Comparison of ENCODE assay signal across 8 cellular contexts in genomic region chr3:27720899-27721716, GRCh38. TPM values are rescaled to one million over a fixed set of nuclear protein-coding genes. Genes with fewer than 3 reads are reported as not detected.
DNase-seq lines count a peak whose midpoint lies in the region; ATAC-seq, FAIRE-seq and TF ChIP-seq lines count a peak whose summit lies in the region.

No MANE protein-coding gene starts in this region.

- peaks cover 8% of the 10 kb centered on the region for H3K4me1 ChIP-seq in cardiac muscle cell (ENCODE audit: low read depth)
- H3K4me1 ChIP-seq in OCI-LY3 (ENCODE audit: low read length): peaks cover 4% of the 10 kb centered on the region; the same call in 1 of the 2 replicates
- H3K4me1 ChIP-seq in pancreas: peaks cover 0 to 10% (median 0%) of the 10 kb centered on the region in 3 donors

- H3K9me3 ChIP-seq in cardiac muscle cell (ENCODE audit: low read depth) (no peaks in the 10 kb centered on the region), OCI-LY3 (ENCODE audit: insufficient read depth, low read length) (no peaks in the 10 kb centered on the region), pancreas (no peaks in the 10 kb centered on the region)

- H3K4me3 ChIP-seq in cardiac muscle cell: peak overlapping the region; percentile 46
- H3K4me3 ChIP-seq in OCI-LY3 (ENCODE audit: low read length): peak overlapping the region; percentile 85
- H3K4me3 ChIP-seq in epithelial cell of esophagus (ENCODE audit: low read length): peak overlapping the region; percentile 43
- peak overlapping the region; percentile 33 to 55 (median 46) for H3K4me3 ChIP-seq in pancreas

- H2AFZ ChIP-seq in OCI-LY3 (ENCODE audit: low read depth, low read length): peak overlapping the region; percentile 100

- no peak overlapping the region for H3K27ac ChIP-seq in cardiac muscle cell
- H3K27ac ChIP-seq in OCI-LY3 (ENCODE audit: low read length): 0 out of 2 replicates have a peak overlapping the region, but pooled peaks have one; percentile 56
- no peak overlapping the region for H3K27ac ChIP-seq in pancreas

- peak overlapping the region; percentile 74 for H3K9ac ChIP-seq in OCI-LY3 (ENCODE audit: low read length)

- no peaks in the 10 kb centered on the region for H3K79me2 ChIP-seq in OCI-LY3 (ENCODE audit: low read length)

- peak in 1 of 2 donors; percentile 28 for DNase-seq in cardiac muscle cell (ENCODE audit: low read depth in 1 of 2, low spot score in 1 of 2)
- no peak for DNase-seq in left ventricle myocardium superior
- peak; percentile 70 for DNase-seq in epithelial cell of esophagus (ENCODE audit: low read depth)
- no peak for DNase-seq in pancreas
- no peak for DNase-seq in T1000 (lab: John Stamatoyannopoulos, UW)
- no peak for DNase-seq in COLO829 (ENCODE audit: low spot score)
- no peak for DNase-seq in NCI-H1436 (lab: John Stamatoyannopoulos, UW)

- peak overlapping the region; percentile 83 for H3K4me2 ChIP-seq in OCI-LY3 (ENCODE audit: low read length)

- ATAC-seq in left ventricle myocardium superior: no peak
- peak; percentile 47 to 85 (median 79) for ATAC-seq in pancreas

- TF ChIP-seq CTCF in cardiac muscle cell (IDR thresholded peaks at IDR 0.05; ENCODE audit: low read depth, low read length) (peak; percentile 29), OCI-LY3 (IDR thresholded peaks at IDR 0.05; ENCODE audit: low read depth, low read length) (no peak), epithelial cell of esophagus (IDR thresholded peaks at IDR 0.05; ENCODE audit: insufficient read depth, low read depth, low read length, missing control alignments) (no peak), pancreas (IDR thresholded peaks at IDR 0.05) (peak in 1 of 4 donors; percentile 27)

- intact Hi-C loops in left ventricle myocardium superior (cut with micrococcal nuclease) (no loop called here), pancreas (cut with DNase I) (no loop called here)

- no peak for FAIRE-seq in pancreas (lab: Jason Lieb, UNC)

- no peaks in the 10 kb centered on the region for H3K36me3 ChIP-seq in cardiac muscle cell
- no peaks in the 10 kb centered on the region for H3K36me3 ChIP-seq in OCI-LY3 (replicated peaks; ENCODE audit: low read depth, low read length)
- no peaks in the 10 kb centered on the region for H3K36me3 ChIP-seq in pancreas

- 1 to 3% methylated on average over 52 to 64 of the region's 64 CpGs for WGBS in pancreas, 2 donors

- H3K27me3 ChIP-seq in cardiac muscle cell: peaks cover 100% of the 10 kb centered on the region
- H3K27me3 ChIP-seq in OCI-LY3 (ENCODE audit: low read depth, low read length): no peaks in the 10 kb centered on the region
- H3K27me3 ChIP-seq in pancreas: peaks cover 4 to 21% (median 13%) of the 10 kb centered on the region in 4 donors

- H4K20me1 ChIP-seq in OCI-LY3 (ENCODE audit: insufficient read depth, low read length): no peaks in the 10 kb centered on the region

RNA-seq across cellular contexts. Expression of gene EOMES, which starts 1.0 kb away (rescaled TPM):
- total RNA-seq in cardiac muscle cell (0.11 TPM in 1 of 2 replicates, not detected in the other), left ventricle myocardium superior (0.17 TPM), pancreas (under 1 TPM; 0.09 to 0.41 (median 0.29) TPM)
- polyA plus RNA-seq in cardiac muscle cell (0.34 TPM in 1 of 2 replicates, not detected in the other), pancreas (under 1 TPM; 0.05 to 0.08 TPM)
